Comparison of ENCODE assay signal across 8 cellular contexts in genomic region chr6:131909408-131910218, GRCh38. TPM values are rescaled to one million over a fixed set of nuclear protein-coding genes. Genes with fewer than 3 reads are reported as not detected.
DNase-seq lines count a peak whose midpoint lies in the region; ATAC-seq and TF ChIP-seq lines count a peak whose summit lies in the region.

No MANE protein-coding gene starts in this region.

- TF ChIP-seq POLR2A in IMR-90 (IDR thresholded peaks at IDR 0.05; ENCODE audit: low read depth, low read length) = no peak

- no peaks in the 10 kb centered on the region for H3K79me1 ChIP-seq in IMR-90 (ENCODE audit: low read depth in 1 of 2, low read length in 2 of 2)

- H3K4me1 ChIP-seq in IMR-90 (ENCODE audit: control insufficient read depth, insufficient read depth, low read length) (peaks cover 3% of the 10 kb centered on the region), upper lobe of right lung (no peaks in the 10 kb centered on the region)

- H2AK5ac ChIP-seq in IMR-90 (ENCODE audit: low read depth, low read length) = no peak overlapping the region

- H3K9me3 ChIP-seq in IMR-90 (ENCODE audit: control insufficient read depth, insufficient read depth, low read length) = no peaks in the 10 kb centered on the region
- no peaks in the 10 kb centered on the region for H3K9me3 ChIP-seq in upper lobe of right lung

- CTCF ChIA-PET in IMR-90 (lab: Yijun Ruan, JAX) = interaction anchor here (0.6 to 2.4 kb wide), 11 partner anchors 45 to 573 kb away, joined by 3 to 30 read pairs (median 3); no protein-coding TSS in a partner anchor

- 0 out of 2 replicates have a peak, but pooled peaks cover 3% of the 10 kb centered on the region for H3K9me1 ChIP-seq in IMR-90 (ENCODE audit: insufficient read depth, low read length)

- H3K4me3 Mint-ChIP-seq in osteocyte (ENCODE audit: unreplicated experiment) = no peak overlapping the region

- H3K23ac ChIP-seq in IMR-90 (ENCODE audit: low read depth, low read length) = no peak overlapping the region

- no peak overlapping the region for H3K27ac Mint-ChIP-seq in osteocyte (ENCODE audit: unreplicated experiment)

- H3K18ac ChIP-seq in IMR-90 (ENCODE audit: low read depth, low read length) = no peak overlapping the region

- no peak overlapping the region for H2AFZ ChIP-seq in IMR-90 (replicated peaks; ENCODE audit: low read length, poor library complexity)

- no peak overlapping the region for H4K91ac ChIP-seq in IMR-90 (ENCODE audit: insufficient read depth, low read depth, low read length)

- ATAC-seq in GM21576 (IDR thresholded peaks at IDR 0.05; ENCODE audit: unreplicated experiment) (peak; percentile 98), IMR-90 (ENCODE audit: low read depth) (peak; percentile 89), upper lobe of right lung (peak; percentile 89)

- BruUV-seq in IMR-90 (replicated peaks; lab: Mats Ljungman, UMichigan) = no TSS peak

- peak; percentile 86 for TF ChIP-seq RAD21 in IMR-90 (IDR thresholded peaks at IDR 0.05; ENCODE audit: low read length)

- H3K4me2 ChIP-seq in IMR-90 (ENCODE audit: low read depth, low read length) = no peak overlapping the region

- no peaks in the 10 kb centered on the region for H4K20me1 ChIP-seq in IMR-90 (ENCODE audit: insufficient read depth, low read length)

- H3K56ac ChIP-seq in IMR-90 (ENCODE audit: extremely low read depth, insufficient read depth, low read length) = no peak overlapping the region

- WGBS in IMR-90 (ENCODE audit: extremely low coverage in 2 of 2, insufficient read length in 1 of 2), 2 experiments = 100% methylated on average over 1 of the region's 4 CpGs; no CpG with 5 or more reads in 1 of the 2 experiments

- no peak overlapping the region for H3K9ac ChIP-seq in IMR-90 (ENCODE audit: low read depth, low read length)

- no peak overlapping the region for H2BK5ac ChIP-seq in IMR-90 (ENCODE audit: low read depth, low read length, poor library complexity, severe bottlenecking)

- peak; percentile 86 for TF ChIP-seq CTCF in IMR-90 (conservative IDR thresholded peaks at IDR 0.05; ENCODE audit: low read depth, low read length)
- TF ChIP-seq CTCF in osteocyte (IDR thresholded peaks at IDR 0.05) = peak; percentile 85
- TF ChIP-seq CTCF in upper lobe of right lung (IDR thresholded peaks at IDR 0.05) = peak; percentile 95

- H3K9me3 Mint-ChIP-seq in osteocyte (ENCODE audit: unreplicated experiment) = no peaks in the 10 kb centered on the region

- no peak overlapping the region for H4K5ac ChIP-seq in IMR-90 (ENCODE audit: low read depth, low read length)

- H3K27ac ChIP-seq in IMR-90 (ENCODE audit: insufficient read depth, low read length) (no peak overlapping the region), upper lobe of right lung (no peak overlapping the region)

- intact Hi-C loops in IMR-90 (cut with micrococcal nuclease) (loop anchor here (5.0 kb wide), 3 partner anchors 102 to 217 kb away; partner anchors contain the start of gene ENPP1), upper lobe of right lung (cut with DNase I) (loop anchor here (10.0 kb wide), 1 partner anchor 215 kb away; no protein-coding TSS in a partner anchor)

- H3K4ac ChIP-seq in IMR-90 (ENCODE audit: low read depth, low read length) = no peak overlapping the region

- dilution Hi-C loops in IMR-90 (cut with HindIII; ENCODE audit: low sequenced_read_pairs, unreplicated experiment) = no loop called here

- no peak overlapping the region for H2BK20ac ChIP-seq in IMR-90 (ENCODE audit: low read depth, low read length)

- no peak overlapping the region for H3K4me3 ChIP-seq in IMR-90 (ENCODE audit: insufficient read depth, low read depth, low read length)
- H3K4me3 ChIP-seq in upper lobe of right lung = no peak overlapping the region

- H3K36me3 Mint-ChIP-seq in osteocyte (ENCODE audit: unreplicated experiment) = no peaks in the 10 kb centered on the region

- H3K27me3 ChIP-seq in IMR-90 (ENCODE audit: control insufficient read depth, insufficient read depth, low read length) (no peaks in the 10 kb centered on the region), upper lobe of right lung (peaks cover 3% of the 10 kb centered on the region)

- no peak overlapping the region for H3K14ac ChIP-seq in IMR-90 (replicated peaks; ENCODE audit: low read depth, low read length)

- POLR2A ChIA-PET in IMR-90 (lab: Charles Lee; ENCODE audit: unreplicated experiment) = no interaction called here

- H3K4me1 Mint-ChIP-seq in osteocyte (ENCODE audit: unreplicated experiment) = no peaks in the 10 kb centered on the region

- H2BK120ac ChIP-seq in IMR-90 (ENCODE audit: low read depth, low read length) = no peak overlapping the region

- H3K36me3 ChIP-seq in IMR-90 (ENCODE audit: control insufficient read depth, insufficient read depth, low read length) = no peaks in the 10 kb centered on the region
- H3K36me3 ChIP-seq in upper lobe of right lung = no peaks in the 10 kb centered on the region

- H3K27me3 Mint-ChIP-seq in osteocyte (ENCODE audit: unreplicated experiment) = peaks cover 23% of the 10 kb centered on the region

- H4K8ac ChIP-seq in IMR-90 (ENCODE audit: low read depth in 2 of 2, low read length in 2 of 2) = no peak overlapping the region

- in situ Hi-C loops in IMR-90 (cut with MboI; ENCODE audit: low sequenced_read_pairs) = loop anchor here (5.0 kb wide), 1 partner anchor 217 kb away; no protein-coding TSS in a partner anchor

- no peak overlapping the region for H2BK15ac ChIP-seq in IMR-90 (ENCODE audit: low read depth, low read length)

- DNase-seq in ELR (ENCODE audit: low read depth) (peak; percentile 84), IMR-90 (peak; percentile 72), RPMI7951 (ENCODE audit: low read depth) (peak; percentile 72), activated T-helper 1 cell treated with Interleukin-2 at 50 U/mL for 16 hours (ENCODE audit: low read depth) (peak; percentile 38), fibroblast of the conjunctiva (ENCODE audit: low read depth) (peak; percentile 50), osteocyte (ENCODE audit: extremely low spot score, unreplicated experiment) (peak; percentile 88), upper lobe of right lung (no peak)

- no peak overlapping the region for H2AK9ac ChIP-seq in IMR-90 (replicated peaks; ENCODE audit: low read depth, low read length, poor library complexity)

TF ChIP-seq in IMR-90, 13 proteins besides CTCF, POLR2A, EP300 and RAD21:
- TF ChIP-seq SMC3 (IDR thresholded peaks at IDR 0.05; ENCODE audit: low read depth, low read length) = peak; percentile 93
- no peak for TF ChIP-seq MAFK (IDR thresholded peaks at IDR 0.05; ENCODE audit: low read depth, low read length)

RNA-seq across cellular contexts. Expression of gene CCN2, which starts 41.6 kb away (rescaled TPM):
- total RNA-seq in IMR-90 (2012; rRNA removed) (148 and 211 TPM in 2 replicates), osteocyte (635 and 878 TPM in 2 replicates), upper lobe of right lung (229 TPM)
- 1,205 and 1,345 TPM in 2 replicates for polyA plus RNA-seq in IMR-90 (2012; rRNA removed)
- 703 and 2,182 TPM in 2 replicates for polyA plus RNA-seq in IMR-90 (2012; cell fraction: cytosol; rRNA removed)
- 1,717 and 1,819 TPM in 2 replicates for polyA plus RNA-seq in IMR-90 (2012; cell fraction: nucleus; rRNA removed; ENCODE audit: low replicate concordance)
- 24.4 and 30.0 TPM in 2 replicates for total RNA-seq in RPMI7951 (2014; rRNA removed; shearing (Covaris generic))
